ENCODE assay signal across 11 cellular contexts in the genomic region with DNA sequence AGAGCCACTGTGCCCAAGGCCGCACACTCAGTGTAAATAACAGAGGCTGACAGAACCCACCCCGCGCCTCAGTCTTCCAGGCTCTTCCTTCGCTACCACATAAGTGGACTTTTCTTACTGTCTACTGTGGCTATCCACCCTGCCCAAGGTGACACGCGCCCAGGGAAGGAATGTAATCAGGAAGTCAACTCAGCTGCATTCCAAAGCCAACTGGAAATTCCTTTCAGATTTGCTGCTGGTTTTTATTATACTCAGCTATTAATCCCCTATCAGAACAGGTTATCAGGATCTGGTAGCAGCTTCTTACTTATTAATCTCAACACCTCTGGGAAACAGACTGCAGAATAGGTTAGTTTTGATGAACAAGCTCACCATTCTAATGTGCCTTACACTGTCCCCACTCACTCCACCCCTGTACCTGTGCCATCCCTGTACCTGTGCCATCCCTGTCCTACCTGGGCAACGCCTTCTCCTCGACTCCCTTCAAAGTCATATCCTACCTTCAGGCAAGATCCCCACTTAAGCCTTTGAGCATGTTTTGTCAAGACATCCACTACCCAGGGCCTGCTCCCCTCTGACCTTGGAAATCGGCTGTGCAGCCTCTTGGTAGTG.
DNase-seq lines count a peak whose midpoint lies in the region; ATAC-seq and TF ChIP-seq lines count a peak whose summit lies in the region.
"Had no signal": no experiment of that assay in that cellular context is flagged by ENCODE, and none has a peak within 500 bp of the region (broad histone marks: within the 10 kb centered on the region; RNA-seq: fewer than 3 reads in every experiment).

No MANE protein-coding gene starts in this region.

- H3K27me3 Mint-ChIP-seq in glutamatergic neuron (ENCODE audit: unreplicated experiment), result peaks cover 2% of the 10 kb centered on the region

- no peak overlapping the region for H3K27ac Mint-ChIP-seq in glutamatergic neuron (ENCODE audit: unreplicated experiment)

- no peak overlapping the region for H3K4me3 ChIP-seq in fibroblast of villous mesenchyme (ENCODE audit: low read depth, low read length)

- H3K9me3 Mint-ChIP-seq in glutamatergic neuron (ENCODE audit: unreplicated experiment), result no peaks in the 10 kb centered on the region

- H3K36me3 Mint-ChIP-seq in glutamatergic neuron (ENCODE audit: unreplicated experiment), result no peaks in the 10 kb centered on the region

- TF ChIP-seq CTCF in fibroblast of villous mesenchyme (IDR thresholded peaks at IDR 0.05; ENCODE audit: insufficient read depth, low read depth, low read length) (no peak), glutamatergic neuron (IDR thresholded peaks at IDR 0.05; ENCODE audit: partially characterized antibody, unreplicated experiment) (no peak)

- H3K4me1 Mint-ChIP-seq in glutamatergic neuron (ENCODE audit: low read depth, unreplicated experiment), result peaks cover 9% of the 10 kb centered on the region

- ATAC-seq in HG02623 (IDR thresholded peaks at IDR 0.05; ENCODE audit: unreplicated experiment) (no peak), HG03469 (IDR thresholded peaks at IDR 0.05; ENCODE audit: unreplicated experiment) (no peak)

- no peak overlapping the region for H3K4me3 Mint-ChIP-seq in glutamatergic neuron (ENCODE audit: unreplicated experiment)

- DNase-seq in HCEC 1CT, result peak; percentile 22
- DNase-seq in SW480 (ENCODE audit: low spot score), result peak; percentile 65
- DNase-seq in fibroblast of villous mesenchyme (ENCODE audit: low read depth), result peak; percentile 34
- peak; percentile 74 for DNase-seq in renal cortical epithelial cell (ENCODE audit: low read depth)
- no peak for DNase-seq in glutamatergic neuron
- no peak for DNase-seq in NCI-H345 treated with DMSO at 0.1 percent for 48 hours (lab: John Stamatoyannopoulos, UW; ENCODE audit: unreplicated experiment)
- DNase-seq: DMS79, NCI-H1436 treated with DMSO at 0.1 percent for 48 hours, posterior cingulate gyrus had no signal

Comparison
In these comparisons a context has a peak if more than half of its experiments do, and no peak if none do; other contexts are left out.
1. DNase-seq: peak in HCEC 1CT (single experiment), SW480 (single experiment), fibroblast of villous mesenchyme (single experiment) and renal cortical epithelial cell (single experiment); none in glutamatergic neuron (single experiment) and NCI-H345 treated with DMSO at 0.1 percent for 48 hours (single experiment).